8 cellular contexts compared by ENCODE assay signal in genomic region chrY:12479382-12479781, GRCh38.
DNase-seq lines count a peak whose midpoint lies in the region; ATAC-seq and TF ChIP-seq lines count a peak whose summit lies in the region.

No MANE protein-coding gene starts in this region.

- TF ChIP-seq CTCF in tibial artery (IDR thresholded peaks at IDR 0.05) (no peak), brain microvascular endothelial cell (IDR thresholded peaks at IDR 0.05; ENCODE audit: low read depth, low read length, missing control alignments) (no peak)

- H3K36me3 ChIP-seq in tibial artery = no peaks in the 10 kb centered on the region
- no peaks in the 10 kb centered on the region for H3K36me3 ChIP-seq in brain microvascular endothelial cell (replicated peaks)

- intact Hi-C loops in tibial artery (cut with DNase I; ENCODE audit: low total_unique reads) = no loop called here

- ATAC-seq in GM18868 (IDR thresholded peaks at IDR 0.05; ENCODE audit: unreplicated experiment) = peak; percentile 78
- no peak for ATAC-seq in HG02623 (IDR thresholded peaks at IDR 0.05; ENCODE audit: unreplicated experiment)

- DNase-seq in A172 (ENCODE audit: low spot score) (peak; percentile 30), foreskin melanocyte (peak; percentile 16), tibial artery (no peak), brain microvascular endothelial cell (no peak), NCI-H128 (lab: John Stamatoyannopoulos, UW; ENCODE audit: unreplicated experiment) (no peak)
- DNase-seq in activated CD4-positive, alpha-beta T cell treated with anti-CD3 and anti-CD28 coated beads, Interleukin-2, amount 50 U/mL, for 1 hour = peak; percentile 21

- no peak overlapping the region for H3K4me3 ChIP-seq in tibial artery
- no peak overlapping the region for H3K4me3 ChIP-seq in brain microvascular endothelial cell (ENCODE audit: low read depth, low read length)

- in situ Hi-C loops in brain microvascular endothelial cell (cut with HindIII; ENCODE audit: low pct_ligation_motif_present, low sequenced_read_pairs) = no loop called here

- no peaks in the 10 kb centered on the region for H3K4me1 ChIP-seq in tibial artery

- no peak overlapping the region for H3K27ac ChIP-seq in tibial artery
- H3K27ac ChIP-seq in brain microvascular endothelial cell = no peak overlapping the region

- H3K27me3 ChIP-seq in tibial artery (no peaks in the 10 kb centered on the region), brain microvascular endothelial cell (replicated peaks) (no peaks in the 10 kb centered on the region)

- no peaks in the 10 kb centered on the region for H3K9me3 ChIP-seq in tibial artery

Comparison
In these comparisons a context has a peak if more than half of its experiments do, and no peak if none do; other contexts are left out.
1. DNase-seq: peak in A172 (single experiment), activated CD4-positive, alpha-beta T cell treated with anti-CD3 and anti-CD28 coated beads, Interleukin-2, amount 50 U/mL, for 1 hour (single experiment) and foreskin melanocyte (single experiment); none in tibial artery (0 of 2), brain microvascular endothelial cell (single experiment) and NCI-H128 (single experiment).